Comparison of ENCODE assay signal across 1 cellular context in genomic region chr10:95976295-95977229, GRCh38.
TF ChIP-seq lines count a peak whose summit lies in the region.

No MANE protein-coding gene starts in this region.

TF ChIP-seq in HepG2, 621 proteins besides CTCF, POLR2A, EP300 and RAD21 (continued from another document):
- TF ChIP-seq ZNF7 (CRISPR knock-in tag; IDR thresholded peaks at IDR 0.05) (peak; percentile 97), HNF4A (CRISPR knock-in tag; IDR thresholded peaks at IDR 0.05) (peak; percentile 51; the same call in 1 of the 2 replicates), HNRNPLL (IDR thresholded peaks at IDR 0.05; ENCODE audit: low read depth, low read length, poor library complexity, severe bottlenecking) (no peak), NR1H2 (CRISPR knock-in tag; IDR thresholded peaks at IDR 0.05; ENCODE audit: borderline replicate concordance, low read depth) (no peak), DNMT3B (CRISPR knock-in tag; conservative IDR thresholded peaks at IDR 0.05) (no peak), ZMYM3 (CRISPR knock-in tag; IDR thresholded peaks at IDR 0.05) (peak; percentile 46), BCL6 (CRISPR knock-in tag; IDR thresholded peaks at IDR 0.05) (peak; percentile 48), SALL1 (CRISPR knock-in tag; IDR thresholded peaks at IDR 0.05) (peak; percentile 30; the same call in 1 of the 2 replicates), ZNF362 (CRISPR knock-in tag; IDR thresholded peaks at IDR 0.05; ENCODE audit: borderline replicate concordance) (0 out of 2 replicates have a peak, but pooled peaks have one; percentile 22), RXRB (CRISPR knock-in tag; IDR thresholded peaks at IDR 0.05; ENCODE audit: borderline replicate concordance) (0 out of 2 replicates have a peak, but pooled peaks have one; percentile 6), ZNF317 (CRISPR knock-in tag; IDR thresholded peaks at IDR 0.05) (peak; percentile 77; the same call in 1 of the 2 replicates), ZNF12 (CRISPR knock-in tag; IDR thresholded peaks at IDR 0.05) (peak; percentile 91), THYN1 (CRISPR knock-in tag; IDR thresholded peaks at IDR 0.05; ENCODE audit: borderline replicate concordance, low read depth) (no peak), ZNF333 (CRISPR knock-in tag; IDR thresholded peaks at IDR 0.05; ENCODE audit: borderline replicate concordance) (no peak), ZNF3 (CRISPR knock-in tag; IDR thresholded peaks at IDR 0.05) (peak; percentile 94), RAD51 (IDR thresholded peaks at IDR 0.05; ENCODE audit: borderline replicate concordance) (no peak)
- TF ChIP-seq, protein P1, sequence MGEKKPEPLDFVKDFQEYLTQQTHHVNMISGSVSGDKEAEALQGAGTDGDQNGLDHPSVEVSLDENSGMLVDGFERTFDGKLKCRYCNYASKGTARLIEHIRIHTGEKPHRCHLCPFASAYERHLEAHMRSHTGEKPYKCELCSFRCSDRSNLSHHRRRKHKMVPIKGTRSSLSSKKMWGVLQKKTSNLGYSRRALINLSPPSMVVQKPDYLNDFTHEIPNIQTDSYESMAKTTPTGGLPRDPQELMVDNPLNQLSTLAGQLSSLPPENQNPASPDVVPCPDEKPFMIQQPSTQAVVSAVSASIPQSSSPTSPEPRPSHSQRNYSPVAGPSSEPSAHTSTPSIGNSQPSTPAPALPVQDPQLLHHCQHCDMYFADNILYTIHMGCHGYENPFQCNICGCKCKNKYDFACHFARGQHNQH (CRISPR knock-in tag; IDR thresholded peaks at IDR 0.05) = no peak
TF ChIP-seq in HepG2: peak in this region for 30.
